ENCODE assay signal across 8 cellular contexts in the genomic region with DNA sequence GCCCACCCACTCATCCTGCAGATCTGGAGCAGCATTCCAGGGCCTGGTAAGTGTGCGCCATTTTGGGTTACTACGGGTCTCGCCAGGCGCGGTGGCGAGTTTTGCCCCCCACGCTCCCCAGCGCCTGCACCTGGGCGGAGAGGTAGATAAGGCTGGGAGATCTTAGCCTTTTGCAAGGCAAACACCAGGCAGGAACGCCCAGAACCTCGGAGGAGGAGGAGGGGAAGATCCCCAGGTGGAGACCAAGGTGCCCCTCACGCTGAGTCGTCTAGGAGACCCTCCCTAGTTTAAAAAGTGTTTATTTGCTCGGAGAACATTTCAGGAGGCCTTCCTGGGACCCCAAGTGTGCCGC. TPM values are rescaled to one million over a fixed set of nuclear protein-coding genes. Genes with fewer than 3 reads are reported as not detected.
A peak's percentile ranks its signal among the peaks of the same experiment; 100 is the strongest.
DNase-seq lines count a peak whose midpoint lies in the region; ATAC-seq and TF ChIP-seq lines count a peak whose summit lies in the region.

No MANE protein-coding gene starts in this region.

- H3K9me3 ChIP-seq in iPS-15b (ENCODE audit: control insufficient read depth, insufficient read depth, low read length) = no peaks in the 10 kb centered on the region
- no peaks in the 10 kb centered on the region for H3K9me3 ChIP-seq in gastrocnemius medialis

- no peaks in the 10 kb centered on the region for H3K36me3 Mint-ChIP-seq in activated CD4-positive, alpha-beta memory T cell treated with anti-CD3 and anti-CD28 coated beads for 36 hours
- no peaks in the 10 kb centered on the region for H3K36me3 Mint-ChIP-seq in activated CD8-positive, alpha-beta memory T cell treated with anti-CD3 and anti-CD28 coated beads, Interleukin-2, amount 10 ng/mL, durations not matched to agents 7 days and 5 days

- peaks cover 15% of the 10 kb centered on the region for H3K4me1 Mint-ChIP-seq in activated CD4-positive, alpha-beta memory T cell treated with anti-CD3 and anti-CD28 coated beads for 36 hours (ENCODE audit: low read depth)
- H3K4me1 Mint-ChIP-seq in activated CD8-positive, alpha-beta memory T cell treated with anti-CD3 and anti-CD28 coated beads, Interleukin-2, amount 10 ng/mL, durations not matched to agents 7 days and 5 days = peaks cover 7% of the 10 kb centered on the region

- H3K27me3 Mint-ChIP-seq in activated CD4-positive, alpha-beta memory T cell treated with anti-CD3 and anti-CD28 coated beads for 36 hours = peaks cover 36% of the 10 kb centered on the region
- H3K27me3 Mint-ChIP-seq in activated CD8-positive, alpha-beta memory T cell treated with anti-CD3 and anti-CD28 coated beads, Interleukin-2, amount 10 ng/mL, durations not matched to agents 7 days and 5 days = peaks cover 64% of the 10 kb centered on the region

- TF ChIP-seq CTCF in gastrocnemius medialis (IDR thresholded peaks at IDR 0.05 in 4 of 5, conservative IDR thresholded peaks at IDR 0.05 in 1 of 5) = no peak

- H3K27me3 ChIP-seq in H7 (ENCODE audit: control insufficient read depth, insufficient read depth, low read length) (peaks cover 18% of the 10 kb centered on the region), iPS-15b (ENCODE audit: control insufficient read depth, insufficient read depth, low read length) (peaks cover 59% of the 10 kb centered on the region), gastrocnemius medialis (no peaks in the 10 kb centered on the region)

- in situ Hi-C loops in gastrocnemius medialis (cut with MboI; ENCODE audit: low sequenced_read_pairs in 4 of 4) = loop anchor here (5.0 to 25.0 kb wide), 4 partner anchors 63 to 406 kb away; no protein-coding TSS in a partner anchor

- no peaks in the 10 kb centered on the region for H3K36me3 ChIP-seq in H7 (replicated peaks; ENCODE audit: control insufficient read depth, insufficient read depth, low read length)
- H3K36me3 ChIP-seq in iPS-15b (ENCODE audit: control insufficient read depth, insufficient read depth, low read length) = no peaks in the 10 kb centered on the region
- no peaks in the 10 kb centered on the region for H3K36me3 ChIP-seq in gastrocnemius medialis

- POLR2A ChIA-PET in activated CD4-positive, alpha-beta memory T cell treated with anti-CD3 and anti-CD28 coated beads for 36 hours (lab: Charles Lee) = no interaction called here

- peak overlapping the region; percentile 24 for H3K4me3 ChIP-seq in H7 (ENCODE audit: insufficient read depth, low read depth, low read length)
- peak overlapping the region; percentile 43 for H3K4me3 ChIP-seq in iPS-15b (ENCODE audit: low read depth, low read length)
- peak overlapping the region; percentile 15 to 62 (median 59) for H3K4me3 ChIP-seq in gastrocnemius medialis

- ATAC-seq in gastrocnemius medialis (peak in 1 of 2 donors; percentile 2), HG03432 (IDR thresholded peaks at IDR 0.05; ENCODE audit: unreplicated experiment) (no peak)
- no peak for ATAC-seq in activated CD8-positive, alpha-beta memory T cell treated with anti-CD3 and anti-CD28 coated beads, Interleukin-2, amount 10 ng/mL, durations not matched to agents 7 days and 5 days

- no peak overlapping the region for H3K27ac Mint-ChIP-seq in activated CD4-positive, alpha-beta memory T cell treated with anti-CD3 and anti-CD28 coated beads for 36 hours
- no peak overlapping the region for H3K27ac Mint-ChIP-seq in activated CD8-positive, alpha-beta memory T cell treated with anti-CD3 and anti-CD28 coated beads, Interleukin-2, amount 10 ng/mL, durations not matched to agents 7 days and 5 days

- no peaks in the 10 kb centered on the region for H3K9me3 Mint-ChIP-seq in activated CD4-positive, alpha-beta memory T cell treated with anti-CD3 and anti-CD28 coated beads for 36 hours
- H3K9me3 Mint-ChIP-seq in activated CD8-positive, alpha-beta memory T cell treated with anti-CD3 and anti-CD28 coated beads, Interleukin-2, amount 10 ng/mL, durations not matched to agents 7 days and 5 days (ENCODE audit: low read depth) = no peaks in the 10 kb centered on the region

- no peak overlapping the region for H3K9ac ChIP-seq in iPS-15b (ENCODE audit: low read depth, low read length)

- no peak for TF ChIP-seq POLR2A in gastrocnemius medialis (IDR thresholded peaks at IDR 0.05)

- CTCF ChIA-PET in activated CD4-positive, alpha-beta memory T cell treated with anti-CD3 and anti-CD28 coated beads for 36 hours (lab: Charles Lee) = interaction anchor here (0.6 to 2.3 kb wide), 4 partner anchors 131 to 404 kb away, joined by 3 to 16 read pairs (median 3); no protein-coding TSS in a partner anchor
- CTCF ChIA-PET in activated CD8-positive, alpha-beta memory T cell treated with anti-CD3 and anti-CD28 coated beads, Interleukin-2, amount 10 ng/mL, durations not matched to agents 7 days and 5 days (lab: Charles Lee) = interaction anchor here (1.1 to 1.5 kb wide), 2 partner anchors 280 to 316 kb away, joined by 3 to 6 read pairs; no protein-coding TSS in a partner anchor

- H3K27ac ChIP-seq in gastrocnemius medialis = peak overlapping the region; percentile 79 to 92 (median 86)

- peak; percentile 71 for DNase-seq in H7
- DNase-seq in activated CD4-positive, alpha-beta memory T cell treated with anti-CD3 and anti-CD28 coated beads for 36 hours = no peak
- no peak for DNase-seq in gastrocnemius medialis
- no peak for DNase-seq in hepatic stellate cell (ENCODE audit: low spot score)
- DNase-seq in HCEC 1CT = no peak
- no peak for DNase-seq in activated CD8-positive, alpha-beta memory T cell treated with anti-CD3 and anti-CD28 coated beads, Interleukin-2, amount 10 ng/mL, durations not matched to agents 7 days and 5 days

- H3K4me3 Mint-ChIP-seq in activated CD4-positive, alpha-beta memory T cell treated with anti-CD3 and anti-CD28 coated beads for 36 hours = peak overlapping the region; percentile 36
- no peak overlapping the region for H3K4me3 Mint-ChIP-seq in activated CD8-positive, alpha-beta memory T cell treated with anti-CD3 and anti-CD28 coated beads, Interleukin-2, amount 10 ng/mL, durations not matched to agents 7 days and 5 days

- H3K4me1 ChIP-seq in iPS-15b (ENCODE audit: control insufficient read depth, insufficient read depth, low read length) (peaks cover 3% of the 10 kb centered on the region), gastrocnemius medialis (peaks cover 13 to 44% of the 10 kb centered on the region in 2 donors)

- intact Hi-C loops in activated CD4-positive, alpha-beta memory T cell treated with anti-CD3 and anti-CD28 coated beads for 36 hours (cut with micrococcal nuclease) = loop anchor here (5.0 kb wide), 1 partner anchor 108 kb away; the partner anchor contains the start of gene UBE2F
- intact Hi-C loops in gastrocnemius medialis (cut with DNase I; ENCODE audit: low total_unique reads) = loop anchor here (2.0 kb wide), 2 partner anchors 280 to 344 kb away; partner anchors contain the start of genes ILKAP and KLHL30

RNA-seq across cellular contexts. Expression of gene RAMP1, which starts 0.4 kb away (rescaled TPM):
- total RNA-seq in H7 (2014; rRNA removed; shearing (Covaris generic)) = 0.17 and 0.78 TPM in 2 replicates
- under 1 TPM; 0.77 to 0.97 TPM for total RNA-seq in activated CD4-positive, alpha-beta memory T cell treated with anti-CD3 and anti-CD28 coated beads for 36 hours
- total RNA-seq in gastrocnemius medialis = 100 to 1,000 TPM in 1 of 4 donors, 10 to 100 TPM in 3; 28.7 to 168 (median 71.8) TPM
- 1 to 10 TPM in 1 of 2 experiments, under 1 TPM in 1; 0.64 to 3.9 TPM for total RNA-seq in activated CD8-positive, alpha-beta memory T cell treated with anti-CD3 and anti-CD28 coated beads, Interleukin-2, amount 10 ng/mL, durations not matched to agents 7 days and 5 days

Comparison
In these comparisons a context has a peak if more than half of its experiments do, and no peak if none do; other contexts are left out.
1. RNA of gene RAMP1, which starts 0.4 kb away (total RNA-seq): 28.7 to 168 TPM in gastrocnemius medialis; 0.64 to 3.9 TPM in activated CD8-positive, alpha-beta memory T cell treated with anti-CD3 and anti-CD28 coated beads, Interleukin-2, amount 10 ng/mL, durations not matched to agents 7 days and 5 days, 0.77 to 0.97 TPM in activated CD4-positive, alpha-beta memory T cell treated with anti-CD3 and anti-CD28 coated beads for 36 hours and 0.17 to 0.78 TPM in H7; every median in the first group is over 4 times any median in the second.
2. Peak in every context shown above with its lines, with median percentiles within 50 percentile points of each other: H3K4me3 ChIP-seq.